1 cellular context compared by ENCODE assay signal in genomic region chr12:127785936-127786335, GRCh38.
TF ChIP-seq lines count a peak whose summit lies in the region.

No MANE protein-coding gene starts in this region.

TF ChIP-seq in SK-N-SH, 30 proteins besides CTCF, POLR2A, EP300 and RAD21 (continued from another document):
- TF ChIP-seq PBX3 (IDR thresholded peaks at IDR 0.05), result no peak
- no peak for TF ChIP-seq TEAD4 (IDR thresholded peaks at IDR 0.05; ENCODE audit: borderline replicate concordance, insufficient read depth)
- no peak for TF ChIP-seq TAF1 (IDR thresholded peaks at IDR 0.05; ENCODE audit: borderline replicate concordance, low read depth, low read length)
- no peak for TF ChIP-seq FOSL2 (IDR thresholded peaks at IDR 0.05; ENCODE audit: borderline replicate concordance, low read depth)
- TF ChIP-seq CHD2 (IDR thresholded peaks at IDR 0.05; ENCODE audit: low read length, partially characterized antibody), result no peak
- TF ChIP-seq TCF12 (IDR thresholded peaks at IDR 0.05), result no peak
- no peak for TF ChIP-seq YY1 (IDR thresholded peaks at IDR 0.05; ENCODE audit: low read depth)
- no peak for TF ChIP-seq MAX (IDR thresholded peaks at IDR 0.05; ENCODE audit: low read depth)
- no peak for TF ChIP-seq JUND (IDR thresholded peaks at IDR 0.05)
- TF ChIP-seq GABPA (IDR thresholded peaks at IDR 0.05; ENCODE audit: low read depth), result no peak
